In the genomic region with DNA sequence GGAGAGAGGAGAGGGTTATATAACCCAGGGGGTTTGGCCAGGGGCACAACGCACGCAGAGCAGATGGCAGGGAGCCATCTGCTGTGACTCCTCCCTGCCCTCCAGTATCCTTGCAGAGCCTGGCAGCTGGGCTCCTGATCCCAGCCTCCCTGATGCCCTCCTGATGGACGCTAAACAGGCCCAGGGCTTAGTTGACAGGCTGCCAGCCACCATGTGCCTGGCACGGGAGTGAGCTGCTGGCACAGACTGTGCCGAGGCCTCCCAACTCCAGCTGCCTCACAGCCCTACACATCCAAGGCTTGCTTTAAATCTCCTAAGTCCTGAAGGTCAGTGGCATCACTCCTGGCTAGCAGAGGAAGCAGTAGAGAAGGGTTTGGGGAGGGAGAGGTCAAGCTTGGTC, we compare ENCODE assay signal across 10 cellular contexts. TPM values are rescaled to one million over a fixed set of nuclear protein-coding genes. Genes with fewer than 3 reads are reported as not detected.
DNase-seq lines count a peak whose midpoint lies in the region; ATAC-seq and TF ChIP-seq lines count a peak whose summit lies in the region.
"Had no signal": no experiment of that assay in that cellular context is flagged by ENCODE, and none has a peak within 500 bp of the region (broad histone marks: within the 10 kb centered on the region; RNA-seq: fewer than 3 reads in every experiment).

No MANE protein-coding gene starts in this region.

- DNase-seq in GM12864 (ENCODE audit: low read depth) (no peak), RPMI7951 (ENCODE audit: low read depth) (peak; percentile 39), fibroblast of peridontal ligament (ENCODE audit: extremely low read depth) (peak; percentile 23), osteocyte (ENCODE audit: extremely low spot score, unreplicated experiment) (no peak), GM10248 (ENCODE audit: extremely low spot score) (no peak)

- ATAC-seq in HG03520 (IDR thresholded peaks at IDR 0.05; ENCODE audit: unreplicated experiment) (no peak), HG02642 (IDR thresholded peaks at IDR 0.05; ENCODE audit: poor library complexity, unreplicated experiment) (no peak), HG03196 (IDR thresholded peaks at IDR 0.05; ENCODE audit: unreplicated experiment) (no peak)

- CTCF ChIA-PET in GM10248 (lab: Yijun Ruan, JAX): interaction anchor here (1.1 to 3.5 kb wide), 6 partner anchors 13 to 432 kb away, joined by 3 to 13 read pairs (median 6); no protein-coding TSS in a partner anchor

- no peaks in the 10 kb centered on the region for H3K9me3 Mint-ChIP-seq in osteocyte (ENCODE audit: unreplicated experiment)

- H3K27ac Mint-ChIP-seq in osteocyte (ENCODE audit: unreplicated experiment): peak overlapping the region; percentile 91

- H3K4me3 ChIP-seq in GM12864 (ENCODE audit: low read depth, low read length): peak overlapping the region; percentile 84

- H3K4me1 Mint-ChIP-seq in osteocyte (ENCODE audit: unreplicated experiment): peaks cover 19% of the 10 kb centered on the region

- POLR2A ChIA-PET in GM10248 (lab: Yijun Ruan, JAX): interaction anchor here (0.8 kb wide), 1 partner anchor 12 kb away, joined by 3 read pairs; no protein-coding TSS in a partner anchor

- H3K36me3 Mint-ChIP-seq in osteocyte (ENCODE audit: unreplicated experiment): peaks cover 24% of the 10 kb centered on the region

- H3K4me3 Mint-ChIP-seq in osteocyte (ENCODE audit: unreplicated experiment): peak overlapping the region; percentile 99

- no peaks in the 10 kb centered on the region for H3K27me3 Mint-ChIP-seq in osteocyte (ENCODE audit: unreplicated experiment)

- TF ChIP-seq CTCF in GM12864 (IDR thresholded peaks at IDR 0.05; ENCODE audit: low read depth, low read length, missing control alignments) (no peak), osteocyte (IDR thresholded peaks at IDR 0.05) (no peak), GM10248 (IDR thresholded peaks at IDR 0.05; ENCODE audit: control extremely low read depth, extremely low read depth, low read depth, missing control alignments) (no peak)

RNA-seq across cellular contexts. Expression of gene SYDE1, which starts 16.7 kb away (rescaled TPM):
- total RNA-seq in RPMI7951 (2014; rRNA removed; shearing (Covaris generic)): 15.0 and 23.3 TPM in 2 replicates
- 64.4 and 74.6 TPM in 2 replicates for total RNA-seq in osteocyte
- total RNA-seq: mononuclear cell had no signal

RNA-seq across cellular contexts. Expression of gene OR1I1, which starts 41.9 kb away (rescaled TPM):
- not detected in 2 replicates for total RNA-seq in RPMI7951 (2014; rRNA removed; shearing (Covaris generic))
- total RNA-seq in osteocyte: not detected in 2 replicates
- total RNA-seq: HT1080, mononuclear cell had no signal

Comparison
In these comparisons a context has a peak if more than half of its experiments do, and no peak if none do; other contexts are left out.
1. DNase-seq: peak in RPMI7951 (single experiment) and fibroblast of peridontal ligament (single experiment); none in GM12864 (single experiment), osteocyte (single experiment) and GM10248 (single experiment).